8 cellular contexts compared by ENCODE assay signal in the genomic region with DNA sequence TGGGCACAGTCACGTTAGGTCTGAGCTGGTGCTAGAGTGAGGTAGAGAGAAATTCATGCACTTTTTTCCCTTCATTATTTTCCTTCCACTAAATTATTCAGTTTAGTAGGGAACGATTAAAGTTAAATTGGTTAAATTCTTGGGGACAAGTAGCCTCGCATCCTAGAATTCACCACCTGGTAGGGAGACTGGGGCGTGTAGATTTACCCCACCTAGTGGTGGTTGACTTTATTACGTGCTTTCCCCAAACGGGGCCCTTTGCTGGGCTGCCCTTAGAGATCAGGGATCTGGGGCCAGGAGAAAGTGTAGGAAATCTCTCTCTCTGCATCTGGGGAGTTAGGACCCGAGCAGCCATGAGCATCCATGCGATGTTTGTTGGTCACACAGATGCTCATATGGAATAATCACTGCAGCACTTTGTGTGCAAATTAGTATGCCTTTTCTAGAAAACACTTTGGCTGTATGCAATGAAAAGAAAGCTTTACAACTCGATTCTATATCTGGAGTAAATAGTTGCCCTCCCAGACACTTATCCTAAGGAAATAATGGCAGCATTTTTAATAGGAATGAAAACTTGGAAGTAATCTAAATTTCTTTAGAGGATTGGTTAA.
DNase-seq lines count a peak whose midpoint lies in the region; ATAC-seq and TF ChIP-seq lines count a peak whose summit lies in the region.

No MANE protein-coding gene starts in this region.

- intact Hi-C loops in Panc1 (cut with micrococcal nuclease; ENCODE audit: unreplicated experiment), result no loop called here
- intact Hi-C loops in prostate gland (cut with DNase I), result no loop called here

- H3K4me3 Mint-ChIP-seq in endothelial cell (ENCODE audit: unreplicated experiment), result no peak overlapping the region

- H3K27me3 ChIP-seq in HAP-1 (ENCODE audit: low read depth) (no peaks in the 10 kb centered on the region), Panc1 (ENCODE audit: control insufficient read depth, insufficient read depth, low read length) (no peaks in the 10 kb centered on the region), neutrophil (no peaks in the 10 kb centered on the region), prostate gland (replicated peaks; ENCODE audit: insufficient read depth) (no peaks in the 10 kb centered on the region)

- peak; percentile 48 for DNase-seq in SIG-M5 treated with dmso at 0.1 percent for 504 hours (lab: John Stamatoyannopoulos, UW; ENCODE audit: unreplicated experiment)
- DNase-seq in SIG-M5 (lab: John Stamatoyannopoulos, UW), result no peak
- DNase-seq in HAP-1 (ENCODE audit: low spot score in 2 of 2), result peak; percentile 34 to 58
- DNase-seq in Panc1 (ENCODE audit: low read depth, low spot score), result no peak
- DNase-seq in endothelial cell (ENCODE audit: low spot score), result peak; percentile 59
- DNase-seq in GF-D8 (lab: John Stamatoyannopoulos, UW), result no peak
- no peak for DNase-seq in prostate gland (ENCODE audit: low spot score)

- in situ Hi-C loops in HAP-1 (cut with MboI; ENCODE audit: low sequenced_read_pairs) (loop anchor here (25.0 kb wide), 1 partner anchor 524 kb away; no protein-coding TSS in a partner anchor), Panc1 (cut with HindIII; ENCODE audit: low pct_unique_long_range_greater_than_20kb, low sequenced_read_pairs) (no loop called here)

- POLR2A ChIA-PET in Panc1 (lab: Charles Lee), result no interaction called here

- no peak overlapping the region for H3K27ac Mint-ChIP-seq in endothelial cell (ENCODE audit: unreplicated experiment)

- H3K9me3 ChIP-seq in HAP-1 (no peaks in the 10 kb centered on the region), Panc1 (ENCODE audit: control insufficient read depth, insufficient read depth, low read depth, low read length) (no peaks in the 10 kb centered on the region), neutrophil (no peaks in the 10 kb centered on the region), prostate gland (no peaks in the 10 kb centered on the region)

- ATAC-seq in Panc1, result peak; percentile 89

- no TSS peak for BruUV-seq in Panc1 (replicated peaks; lab: Mats Ljungman, UMichigan)

- 57% methylated on average over 9 of the region's 9 CpGs for WGBS in prostate gland

- no peaks in the 10 kb centered on the region for H3K27me3 Mint-ChIP-seq in endothelial cell (ENCODE audit: unreplicated experiment)

- H3K36me3 Mint-ChIP-seq in endothelial cell (ENCODE audit: low read depth, unreplicated experiment), result peaks cover 9% of the 10 kb centered on the region

- H3K4me1 Mint-ChIP-seq in endothelial cell (ENCODE audit: unreplicated experiment), result peaks cover 8% of the 10 kb centered on the region

- H3K4me1 ChIP-seq in HAP-1, result no peaks in the 10 kb centered on the region
- H3K4me1 ChIP-seq in Panc1 (ENCODE audit: control insufficient read depth, insufficient read depth, low read length), result no peaks in the 10 kb centered on the region
- H3K4me1 ChIP-seq in neutrophil (ENCODE audit: control insufficient read depth in 1 of 2, insufficient read depth in 1 of 2, low read depth in 1 of 2, low read length in 1 of 2), result peaks cover 0 to 12% of the 10 kb centered on the region in 2 experiments
- no peaks in the 10 kb centered on the region for H3K4me1 ChIP-seq in prostate gland (replicated peaks)

- H3K4me3 ChIP-seq in HAP-1 (no peak overlapping the region), Panc1 (ENCODE audit: low read depth in 2 of 2, low read length in 2 of 2) (no peak overlapping the region), neutrophil (ENCODE audit: low read depth in 1 of 2, low read length in 1 of 2) (no peak overlapping the region), prostate gland (no peak overlapping the region)

- H3K9me3 Mint-ChIP-seq in endothelial cell (ENCODE audit: unreplicated experiment), result no peaks in the 10 kb centered on the region

- TF ChIP-seq CTCF in Panc1 (IDR thresholded peaks at IDR 0.05), result peak; percentile 84
- peak; percentile 84 for TF ChIP-seq CTCF in endothelial cell (IDR thresholded peaks at IDR 0.05; ENCODE audit: unreplicated experiment)
- TF ChIP-seq CTCF in neutrophil (IDR thresholded peaks at IDR 0.05), result peak; percentile 72
- TF ChIP-seq CTCF in prostate gland (IDR thresholded peaks at IDR 0.05), result peak in 2 of 4 experiments; percentile 39 to 47

- no peak overlapping the region for H3K27ac ChIP-seq in Panc1 (ENCODE audit: low read length)
- peak overlapping the region; percentile 64 for H3K27ac ChIP-seq in neutrophil
- H3K27ac ChIP-seq in prostate gland, result no peak overlapping the region

- no peak for TF ChIP-seq POLR2A in prostate gland (IDR thresholded peaks at IDR 0.05)

- CTCF ChIA-PET in Panc1 (lab: Charles Lee), result interaction anchor here (0.7 kb wide), 2 partner anchors 19 to 1903 kb away, joined by 3 read pairs; no protein-coding TSS in a partner anchor

- H3K36me3 ChIP-seq in HAP-1 (replicated peaks), result no peaks in the 10 kb centered on the region
- no peaks in the 10 kb centered on the region for H3K36me3 ChIP-seq in Panc1 (ENCODE audit: control insufficient read depth, insufficient read depth, low read length)
- peaks cover 79% of the 10 kb centered on the region for H3K36me3 ChIP-seq in neutrophil
- no peaks in the 10 kb centered on the region for H3K36me3 ChIP-seq in prostate gland

Comparison
In these comparisons a context has a peak if more than half of its experiments do, and no peak if none do; other contexts are left out.
1. DNase-seq: peak in SIG-M5 treated with dmso at 0.1 percent for 504 hours (single experiment), HAP-1 (2 of 2) and endothelial cell (single experiment); none in SIG-M5 (single experiment), Panc1 (single experiment), GF-D8 (single experiment) and prostate gland (single experiment).